ENCODE assay signal across 8 cellular contexts in genomic region chr4:10106421-10107039, GRCh38. TPM values are rescaled to one million over a fixed set of nuclear protein-coding genes. Genes with fewer than 3 reads are reported as not detected.
DNase-seq lines count a peak whose midpoint lies in the region; ATAC-seq and TF ChIP-seq lines count a peak whose summit lies in the region.

No MANE protein-coding gene starts in this region.

- no peaks in the 10 kb centered on the region for H3K27me3 ChIP-seq in DND-41 (ENCODE audit: insufficient read depth, low read length, poor library complexity)
- H3K27me3 ChIP-seq in testis, result no peaks in the 10 kb centered on the region

- peaks cover 96% of the 10 kb centered on the region for H3K36me3 ChIP-seq in DND-41 (ENCODE audit: insufficient read depth, low read length)
- no peaks in the 10 kb centered on the region for H3K36me3 ChIP-seq in testis (ENCODE audit: low read depth, missing control alignments)

- WGBS in testis, 2 donors, result 17 to 41% methylated on average over 11 to 13 of the region's 13 CpGs

- H3K4me3 ChIP-seq in DND-41 (ENCODE audit: low read depth in 1 of 2, low read length in 2 of 2), result no peak overlapping the region
- no peak overlapping the region for H3K4me3 ChIP-seq in testis

- ATAC-seq in DND-41 (ENCODE audit: insufficient read depth, low read depth) (no peak), omental fat pad (ENCODE audit: low FRiP score) (peak; percentile 91)
- peak; percentile 91 to 93 for ATAC-seq in activated T-cell treated with anti-CD3 and anti-CD28 coated beads, Interleukin-2, amount 50 U/mL, for 4 hours

- peaks cover 55% of the 10 kb centered on the region for H3K36me3 Mint-ChIP-seq in activated T-cell treated with anti-CD3 and anti-CD28 coated beads, Interleukin-2, amount 50 U/mL, for 4 hours (ENCODE audit: insufficient read depth)

- H3K4me1 ChIP-seq in DND-41 (ENCODE audit: insufficient read depth, low read length) (peaks cover 53% of the 10 kb centered on the region), testis (peaks cover 16% of the 10 kb centered on the region)

- peaks cover 100% of the 10 kb centered on the region for H3K79me2 ChIP-seq in DND-41 (ENCODE audit: insufficient read depth, low read length)

- no peak overlapping the region for H3K27ac ChIP-seq in DND-41 (ENCODE audit: low read length)
- peak overlapping the region; percentile 65 to 78 for H3K27ac ChIP-seq in testis

- H3K4me1 Mint-ChIP-seq in activated T-cell treated with anti-CD3 and anti-CD28 coated beads, Interleukin-2, amount 50 U/mL, for 4 hours (ENCODE audit: low read depth), result peaks cover 98% of the 10 kb centered on the region

- no peak overlapping the region for H3K9ac ChIP-seq in DND-41 (ENCODE audit: low read depth, low read length)

- TF ChIP-seq CTCF in DND-41 (IDR thresholded peaks at IDR 0.05; ENCODE audit: borderline replicate concordance, extremely low read depth, low read length, poor library complexity, severe bottlenecking) (no peak), omental fat pad (IDR thresholded peaks at IDR 0.05) (no peak), testis (IDR thresholded peaks at IDR 0.05) (no peak)

- H3K9me3 ChIP-seq in DND-41 (ENCODE audit: insufficient read depth, low read length, severe bottlenecking) (no peaks in the 10 kb centered on the region), testis (no peaks in the 10 kb centered on the region)

- peak overlapping the region; percentile 64 for H3K4me3 Mint-ChIP-seq in activated T-cell treated with anti-CD3 and anti-CD28 coated beads, Interleukin-2, amount 50 U/mL, for 4 hours

- H3K9me3 Mint-ChIP-seq in activated T-cell treated with anti-CD3 and anti-CD28 coated beads, Interleukin-2, amount 50 U/mL, for 4 hours, result no peaks in the 10 kb centered on the region

- TF ChIP-seq POLR2A in testis (IDR thresholded peaks at IDR 0.05), result no peak

- no peak overlapping the region for H2AFZ ChIP-seq in DND-41 (ENCODE audit: low read depth, low read length)

- peak overlapping the region; percentile 19; the same call in 1 of the 2 replicates for H3K4me2 ChIP-seq in DND-41 (ENCODE audit: insufficient read depth, low read length)

- intact Hi-C loops in testis (cut with DNase I; ENCODE audit: low total_unique reads), result no loop called here

- peaks cover 100% of the 10 kb centered on the region for H4K20me1 ChIP-seq in DND-41 (ENCODE audit: insufficient read depth, low read length)

- no peaks in the 10 kb centered on the region for H3K27me3 Mint-ChIP-seq in activated T-cell treated with anti-CD3 and anti-CD28 coated beads, Interleukin-2, amount 50 U/mL, for 4 hours (ENCODE audit: low read depth)

- DNase-seq in DND-41, result no peak
- peak; percentile 98 for DNase-seq in NCI-H226
- peak; percentile 74 for DNase-seq in activated T-cell treated with anti-CD3 and anti-CD28 coated beads, Interleukin-2, amount 50 U/mL, for 4 hours
- peak; percentile 95 for DNase-seq in fibroblast of gingiva (ENCODE audit: low read depth)
- peak; percentile 71 for DNase-seq in omental fat pad (ENCODE audit: low spot score)
- peak; percentile 86 for DNase-seq in testis
- no peak for DNase-seq in NCI-H1417 (lab: John Stamatoyannopoulos, UW)
- no peak for DNase-seq in NCI-H345 (lab: John Stamatoyannopoulos, UW)

RNA-seq across cellular contexts. Expression of gene WDR1, which starts 10.1 kb away (rescaled TPM):
- 100 to 1,000 TPM; 291 to 356 (median 334) TPM for total RNA-seq in activated T-cell treated with anti-CD3 and anti-CD28 coated beads, Interleukin-2, amount 50 U/mL, for 4 hours
- total RNA-seq in omental fat pad (100 to 1,000 TPM; 114 to 219 (median 135) TPM), testis (100 to 1,000 TPM; 165 to 168 TPM)
- polyA plus RNA-seq in testis (ENCODE audit: insufficient read depth, low read depth, low replicate concordance), result 295 TPM

Comparison
In these comparisons a context has a peak if more than half of its experiments do, and no peak if none do; other contexts are left out.
1. DNase-seq: peak in NCI-H226 (single experiment), activated T-cell treated with anti-CD3 and anti-CD28 coated beads, Interleukin-2, amount 50 U/mL, for 4 hours (single experiment), fibroblast of gingiva (single experiment), omental fat pad (single experiment) and testis (single experiment); none in DND-41 (single experiment), NCI-H1417 (0 of 3) and NCI-H345 (single experiment).